23 cellular contexts compared by ENCODE assay signal in genomic region chr4:25900901-25901500, GRCh38. TPM values are rescaled to one million over a fixed set of nuclear protein-coding genes. Genes with fewer than 3 reads are reported as not detected.
DNase-seq lines count a peak whose midpoint lies in the region; ATAC-seq and TF ChIP-seq lines count a peak whose summit lies in the region.
"Had no signal": no experiment of that assay in that cellular context is flagged by ENCODE, and none has a peak within 500 bp of the region (broad histone marks: within the 10 kb centered on the region; RNA-seq: fewer than 3 reads in every experiment).

No MANE protein-coding gene starts in this region.

- H3K27ac ChIP-seq in neuronal stem cell (replicated peaks; ENCODE audit: low read length) = no peak overlapping the region
- no peak overlapping the region for H3K27ac ChIP-seq in ascending aorta
- H3K27ac ChIP-seq: BLaER1, SK-N-MC had no signal

- ATAC-seq in Right ventricle myocardium superior (ENCODE audit: poor library complexity) = peak; percentile 78
- ATAC-seq: K562 had no signal

- H3K18ac ChIP-seq in neuronal stem cell (ENCODE audit: low read length) = no peak overlapping the region

- no peak overlapping the region for H2BK5ac ChIP-seq in neuronal stem cell (ENCODE audit: low read length)

- H3K36me3 ChIP-seq in neuronal stem cell (replicated peaks in 1 of 2; ENCODE audit: control insufficient read depth in 2 of 2, insufficient read depth in 2 of 2, low read length in 2 of 2) = no peaks in the 10 kb centered on the region
- H3K36me3 ChIP-seq in ascending aorta = no peaks in the 10 kb centered on the region
- H3K36me3 ChIP-seq: BLaER1 had no signal

- no peak overlapping the region for H3K14ac ChIP-seq in neuronal stem cell (ENCODE audit: low read length)

- DNase-seq in Right ventricle myocardium superior (peak; percentile 53), cardiac septum (ENCODE audit: low spot score) (no peak), NCI-H2227 treated with DMSO at 0.1 percent for 48 hours (lab: John Stamatoyannopoulos, UW) (peak; percentile 26), astrocyte of the hippocampus (ENCODE audit: low read depth, low spot score) (peak; percentile 51), neuronal stem cell (ENCODE audit: low spot score) (no peak), iPS-NIHi7 (ENCODE audit: extremely low spot score) (no peak), ascending aorta (ENCODE audit: low spot score in 2 of 2) (no peak), middle frontal gyrus (ENCODE audit: extremely low spot score, low spot score) (no peak)
- DNase-seq: Caco-2; CD4-positive, alpha-beta T cell; DND-41; H9; NCI-H1092; NCI-H146; NCI-H2029; NCI-H2171; NCI-H446 treated with DMSO at 0.1 percent for 48 hours; NCI-H774; SHP77 treated with DMSO at 0.1 percent for 48 hours; SW 1271 had no signal

- no peak overlapping the region for H2BK120ac ChIP-seq in neuronal stem cell (ENCODE audit: low read depth, low read length)

- H2AFZ ChIP-seq in neuronal stem cell (ENCODE audit: low read length) = no peak overlapping the region

- H3K9me3 ChIP-seq in neuronal stem cell (replicated peaks in 1 of 2; ENCODE audit: control insufficient read depth in 2 of 2, insufficient read depth in 1 of 2, low read depth in 1 of 2, low read length in 2 of 2) = no peaks in the 10 kb centered on the region
- H3K9me3 ChIP-seq in ascending aorta = no peaks in the 10 kb centered on the region
- H3K9me3 ChIP-seq: BLaER1, Caco-2 had no signal

- intact Hi-C loops in Right ventricle myocardium superior (cut with DNase I) (no loop called here), cardiac septum (cut with DNase I) (no loop called here), ascending aorta (cut with DNase I) (no loop called here)

- no peak overlapping the region for H4K8ac ChIP-seq in neuronal stem cell (ENCODE audit: low read depth, low read length)

- H3K27me3 ChIP-seq in neuronal stem cell (ENCODE audit: control insufficient read depth in 3 of 3, insufficient read depth in 3 of 3, low read depth in 1 of 3, low read length in 3 of 3) (no peaks in the 10 kb centered on the region), ascending aorta (no peaks in the 10 kb centered on the region)
- H3K27me3 ChIP-seq: BLaER1 had no signal

- no peak overlapping the region for H3K4me3 ChIP-seq in neuronal stem cell (ENCODE audit: low read length in 2 of 2)
- no peak overlapping the region for H3K4me3 ChIP-seq in ascending aorta
- H3K4me3 ChIP-seq: BLaER1, K562, SK-N-MC had no signal

- no peak for TF ChIP-seq CTCF in ascending aorta (IDR thresholded peaks at IDR 0.05)

- peak overlapping the region; percentile 47 for H3K4ac ChIP-seq in neuronal stem cell (ENCODE audit: low read length)

- no peak overlapping the region for H2BK15ac ChIP-seq in neuronal stem cell (ENCODE audit: low read length)

- no CpG with 5 or more reads among the region's 13 CpGs for WGBS in neuronal stem cell (ENCODE audit: extremely low coverage in 2 of 2, insufficient read length in 2 of 2, insufficient replicate concordance in 1 of 2), 2 donors

- H2BK12ac ChIP-seq in neuronal stem cell (ENCODE audit: low read length) = no peak overlapping the region

- no peak overlapping the region for H2AK5ac ChIP-seq in neuronal stem cell (ENCODE audit: low read depth, low read length)

- no peaks in the 10 kb centered on the region for H3K4me1 ChIP-seq in neuronal stem cell (ENCODE audit: control insufficient read depth in 2 of 2, insufficient read depth in 1 of 2, low read depth in 1 of 2, low read length in 2 of 2)
- no peaks in the 10 kb centered on the region for H3K4me1 ChIP-seq in ascending aorta
- H3K4me1 ChIP-seq: BLaER1, Caco-2 had no signal

- no peak overlapping the region for H3K23ac ChIP-seq in neuronal stem cell (ENCODE audit: low read depth, low read length, poor library complexity)

- H3K9ac ChIP-seq in neuronal stem cell (ENCODE audit: low read depth, low read length, poor library complexity) = no peak overlapping the region
- H3K9ac ChIP-seq: BLaER1 had no signal

- no peak overlapping the region for H4K91ac ChIP-seq in neuronal stem cell (ENCODE audit: low read depth, low read length, poor library complexity)

- no peaks in the 10 kb centered on the region for H3K79me1 ChIP-seq in neuronal stem cell (ENCODE audit: low read depth, low read length)

- no peak overlapping the region for H3K4me2 ChIP-seq in neuronal stem cell (ENCODE audit: insufficient read depth, low read length, poor library complexity, severe bottlenecking)
- H3K4me2 ChIP-seq: BLaER1 had no signal

RNA-seq across cellular contexts. Expression of gene SMIM20, which starts 13.0 kb away (rescaled TPM):
- total RNA-seq in Right ventricle myocardium superior (40.1 TPM), cardiac septum (34.7 TPM), ascending aorta (5.7 TPM)
- polyA plus RNA-seq in neuronal stem cell (2013, experiment 1 of 2) = 56.0 TPM
- 57.7 TPM for polyA plus RNA-seq in neuronal stem cell (2013, experiment 2 of 2)

RNA-seq across cellular contexts. Expression of gene SEL1L3, which starts 38.2 kb away (rescaled TPM):
- total RNA-seq in Right ventricle myocardium superior = 3.2 TPM
- total RNA-seq in cardiac septum = 3.3 TPM
- polyA plus RNA-seq in neuronal stem cell (2013, experiment 1 of 2) = 37.6 TPM
- polyA plus RNA-seq in neuronal stem cell (2013, experiment 2 of 2) = 34.7 TPM
- 13.3 TPM for total RNA-seq in ascending aorta

Comparison
In these comparisons a context has a peak if more than half of its experiments do, and no peak if none do; other contexts are left out.
1. DNase-seq: peak in Right ventricle myocardium superior (single experiment), NCI-H2227 treated with DMSO at 0.1 percent for 48 hours (single experiment) and astrocyte of the hippocampus (single experiment); none in cardiac septum (single experiment), neuronal stem cell (single experiment), iPS-NIHi7 (single experiment), ascending aorta (0 of 2) and middle frontal gyrus (single experiment).